Comparison of ENCODE assay signal across 21 cellular contexts in the genomic region with DNA sequence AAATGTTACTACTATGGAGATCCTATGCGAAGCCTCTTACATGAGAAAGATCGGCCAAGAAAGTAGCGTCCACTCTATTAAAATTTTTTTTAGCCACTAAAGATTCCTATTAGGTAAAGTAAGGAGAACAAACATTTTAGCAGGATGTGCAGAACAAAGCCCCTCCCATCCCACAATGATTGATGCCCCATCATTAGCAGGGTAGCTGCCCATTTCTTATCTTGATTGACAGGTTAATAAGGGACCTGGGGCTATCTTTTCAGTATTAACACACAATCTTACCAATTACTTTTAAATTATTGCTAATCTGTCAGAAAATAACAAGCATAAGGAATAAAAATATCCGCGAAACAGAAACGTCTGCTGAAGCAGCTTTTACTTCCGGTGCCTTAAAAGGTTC. TPM values are rescaled to one million over a fixed set of nuclear protein-coding genes. Genes with fewer than 3 reads are reported as not detected.
DNase-seq lines count a peak whose midpoint lies in the region; ATAC-seq and TF ChIP-seq lines count a peak whose summit lies in the region.
"Had no signal": no experiment of that assay in that cellular context is flagged by ENCODE, and none has a peak within 500 bp of the region (broad histone marks: within the 10 kb centered on the region; RNA-seq: fewer than 3 reads in every experiment).

No MANE protein-coding gene starts in this region.

- 45% methylated on average over 7 of the region's 7 CpGs for WGBS in right cardiac atrium

- peak overlapping the region; percentile 11 for H3K4me3 ChIP-seq in right cardiac atrium (ENCODE audit: low read length)
- H3K4me3 ChIP-seq in BE2C (ENCODE audit: low read depth, low read length) = no peak overlapping the region
- H3K4me3 ChIP-seq: esophagus muscularis mucosa, MG63, ovary had no signal

- no peak for TF ChIP-seq CTCF in chondrocyte (IDR thresholded peaks at IDR 0.05)
- TF ChIP-seq CTCF in nephron progenitor cell (IDR thresholded peaks at IDR 0.05) = no peak
- TF ChIP-seq CTCF in BE2C (IDR thresholded peaks at IDR 0.05; ENCODE audit: low read depth, low read length) = no peak

- no peak for DNase-seq in right cardiac atrium
- no peak for DNase-seq in cardiac septum (ENCODE audit: low spot score)
- DNase-seq in chondrocyte (ENCODE audit: low spot score) = no peak
- DNase-seq in nephron progenitor cell = peak; percentile 10
- no peak for DNase-seq in BE2C
- DNase-seq in NCI-H345 treated with DMSO at 0.1 percent for 48 hours (lab: John Stamatoyannopoulos, UW; ENCODE audit: unreplicated experiment) = no peak
- DNase-seq: activated CD4-positive, alpha-beta T cell treated with anti-CD3 and anti-CD28 coated beads, Interleukin-2, amount 50 U/mL, for 4 hours; activated naive CD4-positive, alpha-beta T cell treated with anti-CD3 and anti-CD28 coated beads, Interleukin-2, amount 50 U/mL, for 16 hours; brain microvascular endothelial cell; EL; MG63; ovary; stimulated activated naive B cell treated with anti-CD40 and anti-IgM and Interleukin-4, amounts not matched to agents 10 μg/mL and 1 μg/mL and 100 μg/mL, for 72 hours had no signal

- no peaks in the 10 kb centered on the region for H3K27me3 ChIP-seq in right cardiac atrium (ENCODE audit: control insufficient read depth, insufficient read depth)
- H3K27me3 ChIP-seq in BE2C = peaks cover 34% of the 10 kb centered on the region
- H3K27me3 ChIP-seq: brain microvascular endothelial cell, esophagus muscularis mucosa, MG63, ovary had no signal

- no peaks in the 10 kb centered on the region for H3K4me1 ChIP-seq in right cardiac atrium (ENCODE audit: control insufficient read depth, insufficient read depth, low read length)
- no peaks in the 10 kb centered on the region; the same call in 1 of the 2 replicates for H3K4me1 ChIP-seq in BE2C

- peaks cover 14% of the 10 kb centered on the region for H3K36me3 Mint-ChIP-seq in chondrocyte (ENCODE audit: low read depth)
- no peaks in the 10 kb centered on the region for H3K36me3 Mint-ChIP-seq in nephron progenitor cell (ENCODE audit: low read depth)
- H3K36me3 Mint-ChIP-seq: memory B cell; stimulated activated naive B cell treated with anti-CD40 and anti-IgM and Interleukin-4, amounts not matched to agents 10 μg/mL and 1 μg/mL and 100 μg/mL, for 72 hours had no signal

- no peaks in the 10 kb centered on the region for H3K27me3 Mint-ChIP-seq in chondrocyte (ENCODE audit: low read depth)
- H3K27me3 Mint-ChIP-seq in nephron progenitor cell (ENCODE audit: low read depth, poor library complexity) = peaks cover 26% of the 10 kb centered on the region

- H3K36me3 ChIP-seq in BE2C = no peaks in the 10 kb centered on the region
- H3K36me3 ChIP-seq: brain microvascular endothelial cell, esophagus muscularis mucosa, MG63, ovary had no signal

- ATAC-seq in right cardiac atrium (no peak), HG03378 (IDR thresholded peaks at IDR 0.05; ENCODE audit: unreplicated experiment) (no peak), HG03460 (IDR thresholded peaks at IDR 0.05; ENCODE audit: unreplicated experiment) (no peak)
- ATAC-seq: stimulated activated naive B cell treated with anti-CD40 and anti-IgM and Interleukin-4, amounts not matched to agents 10 μg/mL and 1 μg/mL and 100 μg/mL, for 72 hours had no signal

- H3K4me1 Mint-ChIP-seq in chondrocyte (ENCODE audit: low read depth) (peaks cover 40% of the 10 kb centered on the region), nephron progenitor cell (peaks cover 43% of the 10 kb centered on the region)

- H3K9me3 ChIP-seq in right cardiac atrium (ENCODE audit: control insufficient read depth, low read length) (no peaks in the 10 kb centered on the region), BE2C (no peaks in the 10 kb centered on the region)
- H3K9me3 ChIP-seq: esophagus muscularis mucosa, MG63, ovary had no signal

- H3K4me3 Mint-ChIP-seq in chondrocyte (ENCODE audit: unreplicated experiment) (peak overlapping the region; percentile 62), nephron progenitor cell (peak overlapping the region; percentile 74)
- H3K4me3 Mint-ChIP-seq: memory B cell; stimulated activated naive B cell treated with anti-CD40 and anti-IgM and Interleukin-4, amounts not matched to agents 10 μg/mL and 1 μg/mL and 100 μg/mL, for 72 hours had no signal

- H3K9me3 Mint-ChIP-seq in chondrocyte (ENCODE audit: low read depth) (no peaks in the 10 kb centered on the region), nephron progenitor cell (no peaks in the 10 kb centered on the region)
- H3K9me3 Mint-ChIP-seq: memory B cell; stimulated activated naive B cell treated with anti-CD40 and anti-IgM and Interleukin-4, amounts not matched to agents 10 μg/mL and 1 μg/mL and 100 μg/mL, for 72 hours had no signal

- H3K27ac ChIP-seq in right cardiac atrium (ENCODE audit: low read length) = no peak overlapping the region
- H3K27ac ChIP-seq: brain microvascular endothelial cell, esophagus muscularis mucosa, ovary had no signal

- intact Hi-C loops in right cardiac atrium (cut with DNase I) (loop anchor here (5.0 to 10.0 kb wide), 4 partner anchors 280 to 1248 kb away; no protein-coding TSS in a partner anchor), cardiac septum (cut with DNase I) (loop anchor here (5.0 kb wide), 1 partner anchor 1240 kb away; no protein-coding TSS in a partner anchor)

- H3K27ac Mint-ChIP-seq in chondrocyte (ENCODE audit: unreplicated experiment) = no peak overlapping the region
- no peak overlapping the region for H3K27ac Mint-ChIP-seq in nephron progenitor cell
- H3K27ac Mint-ChIP-seq: memory B cell; stimulated activated naive B cell treated with anti-CD40 and anti-IgM and Interleukin-4, amounts not matched to agents 10 μg/mL and 1 μg/mL and 100 μg/mL, for 72 hours had no signal

RNA-seq across cellular contexts. Expression of a gene that starts 5.2 kb away (rescaled TPM):
- 10 to 100 TPM; 13.2 to 21.6 (median 17.4) TPM for total RNA-seq in right cardiac atrium
- polyA plus RNA-seq in right cardiac atrium = 5.7 TPM
- total RNA-seq in cardiac septum = 7.7 TPM
- total RNA-seq in chondrocyte = 86.9 to 163 TPM (median 89.5 TPM) in 3 replicates
- polyA plus RNA-seq in BE2C (2012; ENCODE audit: insufficient read depth, insufficient read length, low read depth) = not detected

RNA-seq across cellular contexts. Expression of a gene that starts 31.8 kb away (rescaled TPM):
- total RNA-seq in right cardiac atrium (not detected), cardiac septum (not detected), chondrocyte (not detected in 3 replicates)
- polyA plus RNA-seq in right cardiac atrium = not detected
- polyA plus RNA-seq in BE2C (2012; ENCODE audit: insufficient read depth, insufficient read length, low read depth) = not detected
- total RNA-seq: dermis microvascular lymphatic vessel endothelial cell, esophagus muscularis mucosa, glomerular endothelial cell, ovary, ureter had no signal
- polyA plus RNA-seq: AG04450, ovary had no signal
